ENCODE assay signal across 9 cellular contexts in genomic region chr9:85715587-85715986, GRCh38. TPM values are rescaled to one million over a fixed set of nuclear protein-coding genes. Genes with fewer than 3 reads are reported as not detected.
DNase-seq lines count a peak whose midpoint lies in the region; ATAC-seq and TF ChIP-seq lines count a peak whose summit lies in the region.
"Had no signal": no experiment of that assay in that cellular context is flagged by ENCODE, and none has a peak within 500 bp of the region (broad histone marks: within the 10 kb centered on the region; RNA-seq: fewer than 3 reads in every experiment).

No MANE protein-coding gene starts in this region.

- no peaks in the 10 kb centered on the region for H3K9me2 ChIP-seq in GM23248 (ENCODE audit: insufficient read depth)

- no peaks in the 10 kb centered on the region for H4K20me1 ChIP-seq in GM23248 (ENCODE audit: insufficient read depth)

- no peak overlapping the region for H2AFZ ChIP-seq in GM23248

- peak overlapping the region in 2 of 4 donors; percentile 17 to 46 for H3K4me3 Mint-ChIP-seq in IgD-negative memory B cell

- H3K36me3 Mint-ChIP-seq in IgD-negative memory B cell, result peaks cover 5% of the 10 kb centered on the region

- peaks cover 23 to 25% (median 25%) of the 10 kb centered on the region in 3 donors for H3K4me1 Mint-ChIP-seq in IgD-negative memory B cell

- no peaks in the 10 kb centered on the region for H3K79me2 ChIP-seq in GM23248 (ENCODE audit: insufficient read depth)

- intact Hi-C loops in ascending aorta (cut with DNase I), result no loop called here

- no peaks in the 10 kb centered on the region for H3K9me3 ChIP-seq in GM23248 (ENCODE audit: low read depth)
- no peaks in the 10 kb centered on the region for H3K9me3 ChIP-seq in ascending aorta

- H3K9me3 Mint-ChIP-seq in IgD-negative memory B cell, result peaks cover 0 to 1% (median 0%) of the 10 kb centered on the region in 3 donors

- TF ChIP-seq CTCF in GM12865 (IDR thresholded peaks at IDR 0.05; ENCODE audit: insufficient read depth, low read depth, low read length, missing control alignments) (no peak), fibroblast of villous mesenchyme (IDR thresholded peaks at IDR 0.05; ENCODE audit: insufficient read depth, low read depth, low read length) (no peak), ascending aorta (IDR thresholded peaks at IDR 0.05) (no peak), GM13977 (IDR thresholded peaks at IDR 0.05; ENCODE audit: extremely low read depth, insufficient read depth, missing control alignments) (no peak)

- no peak overlapping the region for H3K4me2 ChIP-seq in GM23248 (ENCODE audit: unreplicated experiment)

- 87 to 91% methylated on average over 2 of the region's 2 CpGs for WGBS in GM23248 (ENCODE audit: low coverage in 1 of 2, low lambda C conversion rate in 2 of 2, missing lambda C conversion rate in 2 of 2), 2 experiments

- no peaks in the 10 kb centered on the region for H3F3A ChIP-seq in GM23248 (ENCODE audit: insufficient read depth)

- H3K27me3 ChIP-seq in GM23248 (replicated peaks; ENCODE audit: insufficient read depth), result no peaks in the 10 kb centered on the region
- H3K27me3 ChIP-seq in ascending aorta, result no peaks in the 10 kb centered on the region

- H3K27ac ChIP-seq in GM23248 (no peak overlapping the region), ascending aorta (no peak overlapping the region)
- H3K27ac ChIP-seq: epithelial cell of prostate had no signal

- no peaks in the 10 kb centered on the region for H3K27me3 Mint-ChIP-seq in IgD-negative memory B cell

- peak overlapping the region; percentile 0 to 64 (median 4) for H3K27ac Mint-ChIP-seq in IgD-negative memory B cell

- no peak overlapping the region for H3K9ac ChIP-seq in GM23248

- no peaks in the 10 kb centered on the region for H3K36me3 ChIP-seq in GM23248 (ENCODE audit: low read depth)
- H3K36me3 ChIP-seq in ascending aorta, result no peaks in the 10 kb centered on the region

- H3K4me1 ChIP-seq in GM23248 (ENCODE audit: insufficient read depth), result no peaks in the 10 kb centered on the region
- no peaks in the 10 kb centered on the region for H3K4me1 ChIP-seq in ascending aorta

- H3K4me3 ChIP-seq in GM12865 (ENCODE audit: low read depth, low read length), result no peak overlapping the region
- no peak overlapping the region for H3K4me3 ChIP-seq in fibroblast of villous mesenchyme (ENCODE audit: low read depth, low read length)
- H3K4me3 ChIP-seq in GM23248, result no peak overlapping the region
- H3K4me3 ChIP-seq in ascending aorta, result no peak overlapping the region

- in situ Hi-C loops in GM23248 (cut with MboI) (no loop called here), GM13977 (cut with MboI; ENCODE audit: low pct_unique_long_range_greater_than_20kb, low sequenced_read_pairs, unreplicated experiment) (no loop called here)

- peak; percentile 73 for ATAC-seq in GM21526 (IDR thresholded peaks at IDR 0.05; ENCODE audit: low FRiP score, unreplicated experiment)

- DNase-seq in GM12865 (ENCODE audit: low read depth) (peak; percentile 72), fibroblast of villous mesenchyme (ENCODE audit: low read depth) (peak; percentile 6), GM23248 (no peak), nucleus accumbens (lab: John Stamatoyannopoulos, UW) (no peak), ascending aorta (ENCODE audit: low spot score in 2 of 2) (no peak), GM13977 (ENCODE audit: low spot score) (no peak)

RNA-seq across cellular contexts. Expression of gene AGTPBP1, which starts 26.2 kb away (rescaled TPM):
- polyA plus RNA-seq in IgD-negative memory B cell (17.5 TPM), GM23248 (2016; fragmentation: Nextera tagmentation; extraction: Ambion mirVana) (6.6 and 7.2 TPM in 2 replicates)
- total RNA-seq in fibroblast of villous mesenchyme (5.5 and 6.9 TPM in 2 replicates), ascending aorta (28.3 TPM)
- total RNA-seq in GM23248 (2014; rRNA removed; shearing (Covaris generic)), result 12.9 and 17.5 TPM in 2 replicates

Comparison
In these comparisons a context has a peak if more than half of its experiments do, and no peak if none do; other contexts are left out.
1. DNase-seq: peak in GM12865 (single experiment) and fibroblast of villous mesenchyme (single experiment); none in GM23248 (single experiment), nucleus accumbens (0 of 56), ascending aorta (0 of 2) and GM13977 (single experiment).